ENCODE assay signal across 8 cellular contexts in the genomic region with DNA sequence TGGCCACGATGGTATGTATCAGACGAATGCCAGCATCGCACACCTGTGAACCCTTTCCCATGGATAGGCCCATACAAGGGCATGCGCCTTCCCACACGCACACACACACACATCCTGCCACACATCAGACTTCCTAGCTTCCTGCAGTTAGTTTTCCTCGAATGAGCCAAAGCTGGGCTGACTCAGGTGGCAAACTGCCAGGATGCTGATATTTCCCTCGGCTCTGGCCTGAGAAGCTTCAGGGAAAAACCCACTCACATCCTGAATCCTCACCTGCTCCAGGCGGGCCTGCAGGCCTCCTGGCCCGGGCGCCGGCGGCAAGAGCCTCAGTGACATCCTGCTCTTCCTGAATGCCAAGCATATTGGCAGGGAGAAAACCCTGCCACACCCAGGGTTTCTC. TPM values are rescaled to one million over a fixed set of nuclear protein-coding genes. Genes with fewer than 3 reads are reported as not detected.
DNase-seq lines count a peak whose midpoint lies in the region; ATAC-seq and TF ChIP-seq lines count a peak whose summit lies in the region.
"Had no signal": no experiment of that assay in that cellular context is flagged by ENCODE, and none has a peak within 500 bp of the region (broad histone marks: within the 10 kb centered on the region; RNA-seq: fewer than 3 reads in every experiment).

No MANE protein-coding gene starts in this region.

- no peaks in the 10 kb centered on the region for H3K27me3 ChIP-seq in ascending aorta
- H3K27me3 ChIP-seq in thyroid gland, result no peaks in the 10 kb centered on the region

- in situ Hi-C loops in GM13977 (cut with MboI; ENCODE audit: low pct_unique_long_range_greater_than_20kb, low sequenced_read_pairs, unreplicated experiment), result no loop called here

- TF ChIP-seq CTCF in ascending aorta (IDR thresholded peaks at IDR 0.05) (no peak), thyroid gland (IDR thresholded peaks at IDR 0.05) (no peak), GM13977 (IDR thresholded peaks at IDR 0.05; ENCODE audit: extremely low read depth, insufficient read depth, missing control alignments) (no peak)

- no peak overlapping the region for H3K4me3 ChIP-seq in ascending aorta
- no peak overlapping the region for H3K4me3 ChIP-seq in thyroid gland (replicated peaks in 1 of 3)

- no peaks in the 10 kb centered on the region for H3K36me3 ChIP-seq in ascending aorta
- H3K36me3 ChIP-seq in thyroid gland, result no peaks in the 10 kb centered on the region

- no peaks in the 10 kb centered on the region for H3K36me3 Mint-ChIP-seq in activated naive CD8-positive, alpha-beta T cell treated with anti-CD3 and anti-CD28 coated beads for 36 hours

- H3K27ac Mint-ChIP-seq in activated naive CD8-positive, alpha-beta T cell treated with anti-CD3 and anti-CD28 coated beads for 36 hours, result no peak overlapping the region

- peak; percentile 99 for DNase-seq in HT1080 (ENCODE audit: low read depth)
- DNase-seq in ascending aorta (ENCODE audit: low spot score in 2 of 2), result peak; percentile 68 to 96
- DNase-seq in hepatic stellate cell (ENCODE audit: low spot score), result peak; percentile 71
- peak; percentile 47 to 48 for DNase-seq in thyroid gland
- no peak for DNase-seq in GM13977 (ENCODE audit: low spot score)
- no peak for DNase-seq in activated naive CD8-positive, alpha-beta T cell treated with anti-CD3 and anti-CD28 coated beads for 36 hours
- DNase-seq: stimulated activated CD4-positive, alpha-beta T cell treated with anti-CD3 and anti-CD28 coated beads, Interleukin-2, amount 100 ng/mL, for 48 hours had no signal

- WGBS in thyroid gland, 2 donors, result 46 to 66% methylated on average over 9 to 12 of the region's 12 CpGs

- H3K4me3 Mint-ChIP-seq in activated naive CD8-positive, alpha-beta T cell treated with anti-CD3 and anti-CD28 coated beads for 36 hours, result no peak overlapping the region

- intact Hi-C loops in ascending aorta (cut with DNase I) (loop anchor here (1.0 to 5.0 kb wide), 3 partner anchors 10 to 340 kb away; no protein-coding TSS in a partner anchor), thyroid gland (cut with DNase I) (no loop called here)

- no peaks in the 10 kb centered on the region for H3K9me3 Mint-ChIP-seq in activated naive CD8-positive, alpha-beta T cell treated with anti-CD3 and anti-CD28 coated beads for 36 hours

- ATAC-seq in HG03457 (IDR thresholded peaks at IDR 0.05; ENCODE audit: unreplicated experiment), result no peak

- H3K4me1 Mint-ChIP-seq in activated naive CD8-positive, alpha-beta T cell treated with anti-CD3 and anti-CD28 coated beads for 36 hours, result peaks cover 2% of the 10 kb centered on the region

- no peak for TF ChIP-seq POLR2A in thyroid gland (IDR thresholded peaks at IDR 0.05)

- H3K4me1 ChIP-seq in ascending aorta (peaks cover 0 to 13% of the 10 kb centered on the region in 2 donors), thyroid gland (no peaks in the 10 kb centered on the region)

- no peaks in the 10 kb centered on the region for H3K9me3 ChIP-seq in ascending aorta
- no peaks in the 10 kb centered on the region for H3K9me3 ChIP-seq in thyroid gland

- no peaks in the 10 kb centered on the region for H3K27me3 Mint-ChIP-seq in activated naive CD8-positive, alpha-beta T cell treated with anti-CD3 and anti-CD28 coated beads for 36 hours

- H3K27ac ChIP-seq in ascending aorta, result peak overlapping the region; percentile 52 to 79
- no peak overlapping the region for H3K27ac ChIP-seq in thyroid gland

RNA-seq across cellular contexts. Expression of a gene that starts 22.4 kb away (rescaled TPM):
- total RNA-seq in HT1080 (2014; rRNA removed; shearing (Covaris generic)), result 285 and 648 TPM in 2 replicates
- polyA plus RNA-seq in HT1080 (2015; cell fraction: cytosol; rRNA removed), result 423 and 424 TPM in 2 replicates
- polyA plus RNA-seq in HT1080 (2015; cell fraction: nucleus; rRNA removed), result 247 and 253 TPM in 2 replicates
- total RNA-seq in ascending aorta (178 TPM), thyroid gland (100 to 1,000 TPM; 262 to 355 (median 294) TPM)
- 100 to 1,000 TPM; 437 to 439 TPM for total RNA-seq in activated naive CD8-positive, alpha-beta T cell treated with anti-CD3 and anti-CD28 coated beads for 36 hours

Comparison
In these comparisons a context has a peak if more than half of its experiments do, and no peak if none do; other contexts are left out.
1. DNase-seq: peak in HT1080 (single experiment), ascending aorta (2 of 2), hepatic stellate cell (single experiment) and thyroid gland (2 of 2); none in GM13977 (single experiment) and activated naive CD8-positive, alpha-beta T cell treated with anti-CD3 and anti-CD28 coated beads for 36 hours (single experiment).
2. H3K27ac ChIP-seq: peak in ascending aorta (2 of 2); none in thyroid gland (0 of 3).